ENCODE assay signal across 21 cellular contexts in genomic region chr5:157823655-157824054, GRCh38. TPM values are rescaled to one million over a fixed set of nuclear protein-coding genes. Genes with fewer than 3 reads are reported as not detected.
DNase-seq lines count a peak whose midpoint lies in the region; ATAC-seq, FAIRE-seq and TF ChIP-seq lines count a peak whose summit lies in the region.
"Had no signal": no experiment of that assay in that cellular context is flagged by ENCODE, and none has a peak within 500 bp of the region (broad histone marks: within the 10 kb centered on the region; RNA-seq: fewer than 3 reads in every experiment).

No MANE protein-coding gene starts in this region.

- no peak for TF ChIP-seq POLR2A in HepG2 (IDR thresholded peaks at IDR 0.05; ENCODE audit: insufficient read depth in 1 of 2, low read depth in 2 of 2, low read length in 2 of 2)

- peaks cover 65% of the 10 kb centered on the region for H3K79me2 ChIP-seq in HepG2 (ENCODE audit: insufficient read depth, low read length)

- ATAC-seq in Right ventricle myocardium superior (ENCODE audit: poor library complexity): no peak
- ATAC-seq in left cardiac atrium: no peak
- ATAC-seq in WTC11: peak; percentile 74; the same call in 1 of the 2 replicates
- ATAC-seq in HepG2: peak; percentile 46; the same call in 2 of the 3 replicates
- ATAC-seq in HG03571 (IDR thresholded peaks at IDR 0.05; ENCODE audit: unreplicated experiment): no peak
- ATAC-seq in HG02798 (IDR thresholded peaks at IDR 0.05; ENCODE audit: poor library complexity, unreplicated experiment): no peak
- ATAC-seq: CD8-positive, alpha-beta T cell had no signal

- in situ Hi-C loops in HepG2 (cut with HindIII; ENCODE audit: extremely low pct_ligation_motif_present, low pct_unique_long_range_greater_than_20kb): loop anchor here (10.0 kb wide), 1 partner anchor 91 kb away; no protein-coding TSS in a partner anchor

- no peaks in the 10 kb centered on the region for H3K9me3 ChIP-seq in HepG2 (ENCODE audit: low read length)

- no peak overlapping the region for H3K4me3 ChIP-seq in HepG2 (replicated peaks in 1 of 3; ENCODE audit: insufficient read depth in 1 of 3, low read depth in 2 of 3, low read length in 3 of 3)
- H3K4me3 ChIP-seq: GM23248 had no signal

- no peak for TF ChIP-seq RAD21 in HepG2 (CRISPR knock-in tag; IDR thresholded peaks at IDR 0.05)

- no peak overlapping the region for H3K27ac ChIP-seq in HepG2 (ENCODE audit: extremely low read length, insufficient read depth, low read length)
- H3K27ac ChIP-seq: 22Rv1, GM23248, HL-60, KMS-11 had no signal

- TF ChIP-seq CTCF in WTC11 (IDR thresholded peaks at IDR 0.05) (no peak), HepG2 (CRISPR knock-in tag; IDR thresholded peaks at IDR 0.05) (no peak)

- intact Hi-C loops in Right ventricle myocardium superior (cut with DNase I) (no loop called here), left cardiac atrium (cut with DNase I) (loop anchor here in 1 of 2 donors (5.0 kb wide), 1 partner anchor 34 kb away; the partner anchor contains the start of gene CLINT1), HepG2 (cut with micrococcal nuclease; ENCODE audit: unreplicated experiment) (no loop called here)

- H3K9me3 Mint-ChIP-seq in WTC11: no peaks in the 10 kb centered on the region

- no peak for FAIRE-seq in HepG2 (lab: Jason Lieb, UNC)
- FAIRE-seq: D721Med, GM12892 had no signal

- no peaks in the 10 kb centered on the region for H3K27me3 Mint-ChIP-seq in WTC11 (ENCODE audit: low read depth)

- peaks cover 27% of the 10 kb centered on the region for H4K20me1 ChIP-seq in HepG2 (ENCODE audit: insufficient read depth, low read length)

- no peaks in the 10 kb centered on the region for H3K36me3 Mint-ChIP-seq in WTC11

- WGBS in HepG2 (ENCODE audit: low lambda C conversion rate): 95% methylated on average over 7 of the region's 8 CpGs

- POLR2A ChIA-PET in WTC11 (lab: Charles Lee): no interaction called here
- POLR2A ChIA-PET in HepG2 (lab: Yijun Ruan, JAX): no interaction called here

- H3K4me3 Mint-ChIP-seq in WTC11: no peak overlapping the region
- H3K4me3 Mint-ChIP-seq: CD14-positive monocyte; CD8-positive, alpha-beta T cell had no signal

- peaks cover 37% of the 10 kb centered on the region for H3K4me1 ChIP-seq in HepG2 (ENCODE audit: insufficient read depth, low read length)

- DNase-seq in Right ventricle myocardium superior (peak; percentile 33), left cardiac atrium (no peak), WTC11 (ENCODE audit: low spot score) (no peak), HepG2 (ENCODE audit: low spot score) (no peak), NOMO-1 treated with dmso at 0.1 percent for 144 hours (lab: John Stamatoyannopoulos, UW; ENCODE audit: unreplicated experiment) (no peak), KG1 (lab: John Stamatoyannopoulos, UW) (no peak)
- DNase-seq: CD8-positive, alpha-beta T cell; COR-L47; DMS153; DMS79 treated with DMSO at 0.1 percent for 48 hours; EL; GM23248; H7 had no signal

- no peaks in the 10 kb centered on the region for H3K27me3 ChIP-seq in HepG2 (ENCODE audit: control insufficient read depth in 1 of 2, insufficient read depth in 2 of 2, low read length in 2 of 2)

- peaks cover 50% of the 10 kb centered on the region for H3K4me1 Mint-ChIP-seq in WTC11

- no peak overlapping the region for H3K27ac Mint-ChIP-seq in WTC11
- H3K27ac Mint-ChIP-seq: CD14-positive monocyte; CD8-positive, alpha-beta T cell had no signal

- no peak overlapping the region for H3K4me2 ChIP-seq in HepG2 (ENCODE audit: low read depth, low read length)
- H3K4me2 ChIP-seq: KMS-11 had no signal

- TF ChIP-seq EP300 in HepG2 (IDR thresholded peaks at IDR 0.05; ENCODE audit: low read depth in 2 of 2, low read length in 2 of 2) (no peak), HepG2 (CRISPR knock-in tag; IDR thresholded peaks at IDR 0.05; ENCODE audit: borderline replicate concordance) (no peak)

- no TSS peak for BruUV-seq in HepG2 (replicated peaks; lab: Mats Ljungman, UMichigan)

- CTCF ChIA-PET in WTC11 (lab: Charles Lee): interaction anchor here (1.0 kb wide), 1 partner anchor 171 kb away, joined by 4 read pairs; no protein-coding TSS in a partner anchor
- CTCF ChIA-PET in HepG2 (lab: Yijun Ruan, JAX; ENCODE audit: low intra/inter-chr PET ratio, low total read pairs): no interaction called here

- H3K36me3 ChIP-seq in HepG2 (replicated peaks in 1 of 2; ENCODE audit: control insufficient read depth in 1 of 2, insufficient read depth in 2 of 2, low read length in 2 of 2): no peaks in the 10 kb centered on the region; a peak in 1 of 5 replicates

- H2AFZ ChIP-seq in HepG2 (ENCODE audit: low read length): no peak overlapping the region
- H2AFZ ChIP-seq: GM23248 had no signal

- H3K9ac ChIP-seq in HepG2 (ENCODE audit: insufficient read depth, low read depth, low read length): no peak overlapping the region
- H3K9ac ChIP-seq: GM23248, KMS-11 had no signal

TF ChIP-seq in WTC11, 78 proteins besides CTCF, POLR2A, EP300 and RAD21:
- TF ChIP-seq HMGA2 (CRISPR knock-in tag; IDR thresholded peaks at IDR 0.05): no peak
- TF ChIP-seq ZBTB21 (CRISPR knock-in tag; IDR thresholded peaks at IDR 0.05; ENCODE audit: borderline replicate concordance): no peak

TF ChIP-seq in HepG2, 621 proteins besides CTCF, POLR2A, EP300 and RAD21 (continues in another document):
- TF ChIP-seq ISL2 (CRISPR knock-in tag; IDR thresholded peaks at IDR 0.05) (no peak), POGK (CRISPR knock-in tag; conservative IDR thresholded peaks at IDR 0.05) (no peak), U2AF1 (optimal IDR thresholded peaks at IDR 0.05; ENCODE audit: low read depth, low read length) (no peak), DMTF1 (CRISPR knock-in tag; IDR thresholded peaks at IDR 0.05) (no peak), ZNF317 (CRISPR knock-in tag; IDR thresholded peaks at IDR 0.05) (no peak), RFX3 (CRISPR knock-in tag; IDR thresholded peaks at IDR 0.05) (no peak)

RNA-seq across cellular contexts. Expression of gene CLINT1, which starts 35.3 kb away (rescaled TPM):
- 55.5 TPM for total RNA-seq in Right ventricle myocardium superior
- total RNA-seq in left cardiac atrium: 10 to 100 TPM; 54.0 to 72.8 TPM
- total RNA-seq in WTC11 (2021): 74.6 to 79.6 TPM (median 76.1 TPM) in 3 replicates
- 64.0 and 82.9 TPM in 2 replicates for total RNA-seq in HepG2 (2016; rRNA removed; fragmentation: Illumina TruSeq; extraction: Trizol)
- total RNA-seq in HepG2 (2016; cell fraction: cytosol; rRNA removed; fragmentation: Illumina TruSeq; extraction: Trizol; ENCODE audit: low read depth): 7.8 and 9.3 TPM in 2 replicates
- 63.2 and 76.8 TPM in 2 replicates for total RNA-seq in HepG2 (2016; cell fraction: insoluble cytoplasmic fraction; rRNA removed; fragmentation: Illumina TruSeq; extraction: Trizol)
- total RNA-seq in HepG2 (2016; cell fraction: membrane; rRNA removed; fragmentation: Illumina TruSeq; extraction: Trizol): 19.7 and 23.3 TPM in 2 replicates
- 55.0 and 63.4 TPM in 2 replicates for total RNA-seq in HepG2 (2016; cell fraction: nucleus; rRNA removed; fragmentation: Illumina TruSeq; extraction: Trizol)
- polyA plus RNA-seq in HepG2 (2011; rRNA removed): 104 and 119 TPM in 2 replicates
- polyA plus RNA-seq in HepG2 (2011; cell fraction: cytosol; rRNA removed): 86.7 and 91.6 TPM in 2 replicates
- polyA plus RNA-seq in HepG2 (2011; cell fraction: nucleus; rRNA removed): 138 and 160 TPM in 2 replicates
- polyA plus RNA-seq in HepG2 (2012): 44.7 and 46.4 TPM in 2 replicates
- polyA plus RNA-seq in HepG2 (2016; cell fraction: cytosol; fragmentation: Illumina TruSeq; extraction: Trizol; ENCODE audit: low read depth): 2.5 and 3.0 TPM in 2 replicates
- 70.7 and 71.6 TPM in 2 replicates for polyA plus RNA-seq in HepG2 (2016; cell fraction: insoluble cytoplasmic fraction; fragmentation: Illumina TruSeq; extraction: Trizol; ENCODE audit: low read depth)
- polyA plus RNA-seq in HepG2 (2016; cell fraction: membrane; fragmentation: Illumina TruSeq; extraction: Trizol; ENCODE audit: low read depth): 8.3 and 8.8 TPM in 2 replicates
- 88.3 and 90.6 TPM in 2 replicates for polyA plus RNA-seq in HepG2 (2016; cell fraction: nucleus; fragmentation: Illumina TruSeq; extraction: Trizol; ENCODE audit: insufficient read depth, low read depth)
- 263 and 323 TPM in 2 replicates for polyA minus RNA-seq in HepG2 (2011; rRNA and poly(A)+ RNA removed; ENCODE audit: low replicate concordance)
- polyA minus RNA-seq in HepG2 (2011; cell fraction: cytosol; rRNA and poly(A)+ RNA removed): 52.7 and 54.0 TPM in 2 replicates
- 71.2 and 76.1 TPM in 2 replicates for polyA minus RNA-seq in HepG2 (2011; cell fraction: nucleus; rRNA and poly(A)+ RNA removed)

Comparison
In these comparisons a context has a peak if more than half of its experiments do, and no peak if none do; other contexts are left out.
1. ATAC-seq: peak in WTC11 (single experiment) and HepG2 (single experiment); none in Right ventricle myocardium superior (single experiment), left cardiac atrium (0 of 2), HG03571 (single experiment) and HG02798 (single experiment).